Comparison of ENCODE assay signal across 10 cellular contexts in genomic region chr5:72281764-72282499, GRCh38. TPM values are rescaled to one million over a fixed set of nuclear protein-coding genes. Genes with fewer than 3 reads are reported as not detected.
A peak's percentile ranks its signal among the peaks of the same experiment; 100 is the strongest.
DNase-seq lines count a peak whose midpoint lies in the region; ATAC-seq and TF ChIP-seq lines count a peak whose summit lies in the region.
"Had no signal": no experiment of that assay in that cellular context is flagged by ENCODE, and none has a peak within 500 bp of the region (broad histone marks: within the 10 kb centered on the region; RNA-seq: fewer than 3 reads in every experiment).

No MANE protein-coding gene starts in this region.

- ATAC-seq in heart left ventricle (peak; percentile 44 to 85 (median 61)), HG02678 (IDR thresholded peaks at IDR 0.05; ENCODE audit: unreplicated experiment) (no peak), GM19452 (IDR thresholded peaks at IDR 0.05; ENCODE audit: unreplicated experiment) (no peak)

- no peak overlapping the region for H3K4me3 Mint-ChIP-seq in CD14-positive monocyte

- peaks cover 19% of the 10 kb centered on the region; the same call in 1 of the 2 replicates for H3F3A ChIP-seq in SU-DHL-6 (ENCODE audit: insufficient read depth)

- no peak for TF ChIP-seq CTCF in SU-DHL-6 (IDR thresholded peaks at IDR 0.05; ENCODE audit: insufficient read depth, low read length, poor library complexity, severe bottlenecking)
- no peak for TF ChIP-seq CTCF in heart left ventricle (IDR thresholded peaks at IDR 0.05)
- TF ChIP-seq CTCF in thyroid gland (IDR thresholded peaks at IDR 0.05), result no peak
- TF ChIP-seq CTCF in CD14-positive monocyte (IDR thresholded peaks at IDR 0.05), result no peak

- H3K9me3 ChIP-seq in SU-DHL-6 (ENCODE audit: insufficient read depth, low read length) (no peaks in the 10 kb centered on the region), heart left ventricle (peaks cover 0 to under 1% (median 0%) of the 10 kb centered on the region in 12 donors), thyroid gland (no peaks in the 10 kb centered on the region)
- H3K9me3 ChIP-seq: suprapubic skin had no signal

- H3K36me3 Mint-ChIP-seq in CD14-positive monocyte, result peaks cover 30 to 47% of the 10 kb centered on the region in 2 donors

- H3K79me2 ChIP-seq in SU-DHL-6 (ENCODE audit: insufficient read depth, low read length), result peaks cover 30% of the 10 kb centered on the region

- H3K27ac ChIP-seq in SU-DHL-6 (ENCODE audit: low read depth, low read length) (peak overlapping the region; percentile 30; the same call in 1 of the 2 replicates), heart left ventricle (peak overlapping the region; percentile 18 to 80 (median 68)), thyroid gland (peak overlapping the region in 2 of 3 donors; percentile 7 to 44)
- H3K27ac ChIP-seq: BLaER1 treated with 17β-estradiol and CSF1 and Interleukin-3, amounts not matched to agents 10 nM and 100 nM; suprapubic skin had no signal

- 62 to 73% (median 69%) methylated on average over 3 of the region's 3 CpGs for WGBS in heart left ventricle, 4 donors
- WGBS in thyroid gland, 2 donors, result 77 to 84% methylated on average over 3 of the region's 3 CpGs

- H3K27me3 ChIP-seq in SU-DHL-6 (ENCODE audit: low read length) (no peaks in the 10 kb centered on the region), heart left ventricle (no peaks in the 10 kb centered on the region), thyroid gland (no peaks in the 10 kb centered on the region)
- H3K27me3 ChIP-seq: BLaER1 treated with 17β-estradiol and CSF1 and Interleukin-3, amounts not matched to agents 10 nM and 100 nM; suprapubic skin had no signal

- H3K9me3 Mint-ChIP-seq in CD14-positive monocyte, result peaks cover 0 to 5% (median 0%) of the 10 kb centered on the region in 7 donors

- H3K4me3 ChIP-seq in SU-DHL-6 (ENCODE audit: insufficient read depth, low read length, poor library complexity, severe bottlenecking) (no peak overlapping the region), heart left ventricle (no peak overlapping the region), thyroid gland (replicated peaks in 1 of 3) (no peak overlapping the region)
- H3K4me3 ChIP-seq: BLaER1 treated with 17β-estradiol and CSF1 and Interleukin-3, amounts not matched to agents 10 nM and 100 nM; suprapubic skin had no signal

- no peak overlapping the region for H3K4me2 ChIP-seq in SU-DHL-6 (ENCODE audit: low read depth, low read length, poor library complexity, severe bottlenecking)
- H3K4me2 ChIP-seq: BLaER1 treated with 17β-estradiol and CSF1 and Interleukin-3, amounts not matched to agents 10 nM and 100 nM had no signal

- TF ChIP-seq POLR2A in heart left ventricle (IDR thresholded peaks at IDR 0.05), result no peak
- no peak for TF ChIP-seq POLR2A in thyroid gland (IDR thresholded peaks at IDR 0.05)

- no peak overlapping the region for H3K9ac ChIP-seq in SU-DHL-6 (ENCODE audit: low read length)
- H3K9ac ChIP-seq: BLaER1 treated with 17β-estradiol and CSF1 and Interleukin-3, amounts not matched to agents 10 nM and 100 nM had no signal

- DNase-seq in NCI-H1694 treated with DMSO at 0.1 percent for 48 hours (lab: John Stamatoyannopoulos, UW), result peak; percentile 23
- DNase-seq in NCI-H1694 (lab: John Stamatoyannopoulos, UW), result no peak
- DNase-seq in heart left ventricle, result no peak
- DNase-seq in thyroid gland, result no peak
- DNase-seq in CD14-positive monocyte (ENCODE audit: low spot score), result no peak

- H4K20me1 ChIP-seq in SU-DHL-6 (ENCODE audit: low read depth, low read length), result no peaks in the 10 kb centered on the region

- no peak overlapping the region for H2AFZ ChIP-seq in SU-DHL-6 (ENCODE audit: low read depth, low read length, severe bottlenecking)

- intact Hi-C loops in heart left ventricle (cut with DNase I), result no loop called here
- intact Hi-C loops in thyroid gland (cut with DNase I), result no loop called here
- intact Hi-C loops in CD14-positive monocyte (cut with micrococcal nuclease), result no loop called here

- H3K9me2 ChIP-seq in SU-DHL-6 (replicated peaks; ENCODE audit: insufficient read depth, low read length), result no peaks in the 10 kb centered on the region

- peaks cover 0 to 40% (median 12%) of the 10 kb centered on the region in 12 donors for H3K4me1 ChIP-seq in heart left ventricle
- peaks cover 16% of the 10 kb centered on the region in 2 donors for H3K4me1 ChIP-seq in thyroid gland

- peaks cover 46% of the 10 kb centered on the region for H3K36me3 ChIP-seq in SU-DHL-6 (ENCODE audit: low read length)
- H3K36me3 ChIP-seq in heart left ventricle, result no peaks in the 10 kb centered on the region
- H3K36me3 ChIP-seq in thyroid gland, result no peaks in the 10 kb centered on the region

- no peak overlapping the region for H3K27ac Mint-ChIP-seq in CD14-positive monocyte

- H3K27me3 Mint-ChIP-seq in CD14-positive monocyte (ENCODE audit: low read depth in 3 of 3), result no peaks in the 10 kb centered on the region

- peaks cover 13% of the 10 kb centered on the region for H3K4me1 Mint-ChIP-seq in CD14-positive monocyte

RNA-seq across cellular contexts. Expression of gene MRPS27, which starts 38.1 kb away (rescaled TPM):
- 10 to 100 TPM; 58.3 to 94.1 (median 74.4) TPM for total RNA-seq in heart left ventricle
- polyA plus RNA-seq in heart left ventricle, result 10 to 100 TPM; 31.9 to 63.6 TPM
- 10 to 100 TPM; 71.4 to 86.1 (median 80.4) TPM for total RNA-seq in thyroid gland
- polyA plus RNA-seq in CD14-positive monocyte, result 10 to 100 TPM; 15.3 to 19.2 TPM

RNA-seq across cellular contexts. Expression of gene PTCD2, which starts 38.2 kb away (rescaled TPM):
- total RNA-seq in heart left ventricle, result 10 to 100 TPM in 8 of 9 donors, 1 to 10 TPM in 1; 7.3 to 21.5 (median 16.1) TPM
- 1 to 10 TPM; 5.3 to 6.7 TPM for polyA plus RNA-seq in heart left ventricle
- total RNA-seq in thyroid gland, result 10 to 100 TPM in 3 of 4 donors, 1 to 10 TPM in 1; 7.8 to 15.9 (median 11.5) TPM
- 1 to 10 TPM; 1.6 to 2.2 TPM for polyA plus RNA-seq in CD14-positive monocyte

Comparison
In these comparisons a context has a peak if more than half of its experiments do, and no peak if none do; other contexts are left out.
1. ATAC-seq: peak in heart left ventricle (4 of 4); none in HG02678 (single experiment) and GM19452 (single experiment).
2. Peak in every context shown above with its lines, with median percentiles within 50 percentile points of each other: H3K27ac ChIP-seq.